In genomic region chr5:150320048-150320555, GRCh38 we compare ENCODE assay signal across 1 cellular context.
TF ChIP-seq lines count a peak whose summit lies in the region.

No MANE protein-coding gene starts in this region.

TF ChIP-seq in HEK293, 187 proteins besides CTCF, POLR2A, EP300 and RAD21 (continued from another document and continues in another):
- TF ChIP-seq HIC1 (tag by site-specific recombination; IDR thresholded peaks at IDR 0.05) (0 out of 2 replicates have a peak, but pooled peaks have one; percentile 16), ZBTB44 (tag by site-specific recombination; IDR thresholded peaks at IDR 0.05) (peak; percentile 87), ZNF391 (tag by site-specific recombination; IDR thresholded peaks at IDR 0.05; ENCODE audit: borderline replicate concordance, low read depth) (no peak; the same call in 1 of the 2 replicates), ZNF830 (tag by site-specific recombination; IDR thresholded peaks at IDR 0.05; ENCODE audit: low read depth) (no peak), ZSCAN4 (tag by site-specific recombination; IDR thresholded peaks at IDR 0.05) (no peak), ZNF155 (tag by site-specific recombination; IDR thresholded peaks at IDR 0.05) (no peak), EGR2 (tag by site-specific recombination; IDR thresholded peaks at IDR 0.05; ENCODE audit: low read depth) (no peak), ZNF19 (tag by site-specific recombination; IDR thresholded peaks at IDR 0.05; ENCODE audit: low read depth) (no peak), ZNF48 (tag by site-specific recombination; IDR thresholded peaks at IDR 0.05) (no peak), ZNF777 (tag by site-specific recombination; IDR thresholded peaks at IDR 0.05; ENCODE audit: borderline replicate concordance) (no peak), TSHZ1 (tag by site-specific recombination; IDR thresholded peaks at IDR 0.05; ENCODE audit: borderline replicate concordance) (no peak; the same call in 1 of the 2 replicates), YY1 (tag by site-specific recombination; IDR thresholded peaks at IDR 0.05) (no peak), ZNF223 (tag by site-specific recombination; IDR thresholded peaks at IDR 0.05) (no peak), ZNF626 (tag by site-specific recombination; IDR thresholded peaks at IDR 0.05) (no peak), KLF8 (tag by site-specific recombination; IDR thresholded peaks at IDR 0.05) (no peak), ZNF660 (tag by site-specific recombination; IDR thresholded peaks at IDR 0.05) (peak; percentile 99), KLF17 (tag by site-specific recombination; IDR thresholded peaks at IDR 0.05) (no peak), ZNF214 (tag by site-specific recombination; IDR thresholded peaks at IDR 0.05; ENCODE audit: borderline replicate concordance) (no peak), ZNF426 (tag by site-specific recombination; IDR thresholded peaks at IDR 0.05) (no peak), ZNF121 (tag by site-specific recombination; IDR thresholded peaks at IDR 0.05) (no peak), ZNF548 (tag by site-specific recombination; IDR thresholded peaks at IDR 0.05) (no peak), WT1 (tag by site-specific recombination; IDR thresholded peaks at IDR 0.05) (0 out of 2 replicates have a peak, but pooled peaks have one; percentile 42), PRDM2 (tag by site-specific recombination; IDR thresholded peaks at IDR 0.05; ENCODE audit: borderline replicate concordance) (no peak), ZBTB1 (tag by site-specific recombination; IDR thresholded peaks at IDR 0.05) (no peak), ZBTB10 (tag by site-specific recombination; IDR thresholded peaks at IDR 0.05) (no peak), PRDM10 (tag by site-specific recombination; IDR thresholded peaks at IDR 0.05) (peak; percentile 77), ZNF266 (tag by site-specific recombination; IDR thresholded peaks at IDR 0.05; ENCODE audit: low read depth) (no peak), ZBTB21 (tag by site-specific recombination; IDR thresholded peaks at IDR 0.05) (0 out of 2 replicates have a peak, but pooled peaks have one; percentile 11), BCL11B (tag by site-specific recombination; IDR thresholded peaks at IDR 0.05; ENCODE audit: low read depth) (no peak), ZBTB48 (tag by site-specific recombination; IDR thresholded peaks at IDR 0.05) (no peak), ZNF514 (tag by site-specific recombination; IDR thresholded peaks at IDR 0.05) (no peak), ZNF624 (tag by site-specific recombination; IDR thresholded peaks at IDR 0.05) (no peak), ZNF133 (tag by site-specific recombination; IDR thresholded peaks at IDR 0.05) (no peak), ZNF654 (tag by site-specific recombination; IDR thresholded peaks at IDR 0.05; ENCODE audit: low read depth) (no peak)
